10 cellular contexts compared by ENCODE assay signal in the genomic region with DNA sequence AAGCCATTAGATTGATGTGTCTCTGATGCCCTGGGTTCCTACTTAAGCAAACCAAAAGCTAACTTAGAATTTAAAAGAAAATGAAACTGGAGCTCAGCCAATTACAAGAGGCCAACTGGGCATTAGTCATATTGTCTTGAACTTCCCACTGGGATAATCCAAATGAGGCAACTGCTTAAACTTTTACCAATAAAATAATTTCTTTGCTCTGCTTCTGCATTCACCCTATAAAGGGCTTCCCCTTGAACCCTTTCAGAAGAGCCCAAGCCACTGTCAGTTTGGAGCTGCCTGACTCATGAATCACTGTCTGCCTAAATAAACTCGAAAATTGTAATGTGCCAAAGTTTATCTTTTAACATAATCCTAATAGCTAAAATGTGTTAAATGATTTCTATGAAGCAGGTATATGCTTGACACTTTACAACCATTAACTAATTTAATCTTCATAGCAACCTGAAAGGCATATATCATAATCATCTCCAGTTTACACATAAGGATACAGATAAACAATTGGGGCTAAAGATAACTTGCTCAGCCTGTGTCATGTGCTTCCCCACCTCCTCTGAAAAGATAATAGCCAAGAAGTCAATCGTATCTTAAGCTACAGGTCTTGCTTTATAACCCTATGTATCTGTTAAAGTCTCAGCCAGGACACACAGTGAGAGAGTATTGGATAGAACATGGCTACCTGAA. TPM values are rescaled to one million over a fixed set of nuclear protein-coding genes. Genes with fewer than 3 reads are reported as not detected.
DNase-seq lines count a peak whose midpoint lies in the region; ATAC-seq and TF ChIP-seq lines count a peak whose summit lies in the region.
"Had no signal": no experiment of that assay in that cellular context is flagged by ENCODE, and none has a peak within 500 bp of the region (broad histone marks: within the 10 kb centered on the region; RNA-seq: fewer than 3 reads in every experiment).

No MANE protein-coding gene starts in this region.

- H3K4me2 ChIP-seq in Karpas-422 (ENCODE audit: low read depth, low read length, poor library complexity, severe bottlenecking) (no peak overlapping the region), mammary epithelial cell (ENCODE audit: insufficient read depth, low read depth, low read length) (peak overlapping the region; percentile 29)

- H3K36me3 ChIP-seq in Karpas-422 (ENCODE audit: insufficient read depth, low read length) (no peaks in the 10 kb centered on the region), mammary epithelial cell (ENCODE audit: insufficient read depth, low read length) (no peaks in the 10 kb centered on the region), thoracic aorta (no peaks in the 10 kb centered on the region), spleen (no peaks in the 10 kb centered on the region)

- peak; percentile 18 for ATAC-seq in Right ventricle myocardium inferior
- ATAC-seq in left ventricle myocardium superior, result no peak
- peak; percentile 61 for ATAC-seq in thoracic aorta (ENCODE audit: insufficient number of reproducible peaks, low FRiP score, low read depth)

- 95% methylated on average over 2 of the region's 2 CpGs for WGBS in mammary epithelial cell (ENCODE audit: low coverage, missing lambda C conversion rate)
- 80 to 90% (median 87%) methylated on average over 2 of the region's 2 CpGs for WGBS in spleen, 5 donors

- H3K27me3 ChIP-seq in Karpas-422 (ENCODE audit: low read length), result no peaks in the 10 kb centered on the region
- no peaks in the 10 kb centered on the region for H3K27me3 ChIP-seq in mammary epithelial cell (ENCODE audit: insufficient read depth, low read length)
- no peaks in the 10 kb centered on the region for H3K27me3 ChIP-seq in thoracic aorta (replicated peaks; ENCODE audit: insufficient read depth)
- no peaks in the 10 kb centered on the region for H3K27me3 ChIP-seq in spleen (replicated peaks in 1 of 7)

- BruUV-seq in mammary epithelial cell (replicated peaks; lab: Mats Ljungman, UMichigan), result no TSS peak

- CTCF ChIA-PET in mammary epithelial cell (lab: Charles Lee; ENCODE audit: low non-redundant PET), result no interaction called here

- no peak for TF ChIP-seq CTCF in mammary epithelial cell (conservative IDR thresholded peaks at IDR 0.05 in 1 of 2, IDR thresholded peaks at IDR 0.05 in 1 of 2; ENCODE audit: extremely low read depth in 1 of 2, insufficient read depth in 1 of 2, low read depth in 1 of 2, low read length in 2 of 2)
- no peak for TF ChIP-seq CTCF in thoracic aorta (IDR thresholded peaks at IDR 0.05)
- TF ChIP-seq CTCF in spleen (IDR thresholded peaks at IDR 0.05 in 8 of 11, conservative IDR thresholded peaks at IDR 0.05 in 3 of 11), result no peak

- H2AFZ ChIP-seq in Karpas-422 (ENCODE audit: low read length) (peak overlapping the region; percentile 38; the same call in 1 of the 2 replicates), mammary epithelial cell (ENCODE audit: low read depth, low read length) (no peak overlapping the region)

- no peaks in the 10 kb centered on the region for H3K9me3 ChIP-seq in Karpas-422 (ENCODE audit: low read length)
- no peaks in the 10 kb centered on the region for H3K9me3 ChIP-seq in mammary epithelial cell (replicated peaks; ENCODE audit: insufficient read depth, low read length)
- H3K9me3 ChIP-seq in thoracic aorta, result no peaks in the 10 kb centered on the region
- no peaks in the 10 kb centered on the region for H3K9me3 ChIP-seq in spleen

- no peak overlapping the region for H3K27ac ChIP-seq in Karpas-422 (ENCODE audit: low read length)
- no peak overlapping the region for H3K27ac ChIP-seq in mammary epithelial cell (ENCODE audit: insufficient read depth, low read depth, low read length)
- no peak overlapping the region for H3K27ac ChIP-seq in thoracic aorta
- H3K27ac ChIP-seq in spleen, result peak overlapping the region in 3 of 8 donors; percentile 45 to 64 (median 55)
- H3K27ac ChIP-seq: HL-60 had no signal

- H4K20me1 ChIP-seq in Karpas-422 (ENCODE audit: insufficient read depth, low read depth, low read length) (no peaks in the 10 kb centered on the region), mammary epithelial cell (ENCODE audit: insufficient read depth, low read length) (no peaks in the 10 kb centered on the region)

- in situ Hi-C loops in mammary epithelial cell (cut with MboI; ENCODE audit: low sequenced_read_pairs in 2 of 2), result no loop called here

- H3K79me2 ChIP-seq in Karpas-422 (ENCODE audit: low read length) (no peaks in the 10 kb centered on the region), mammary epithelial cell (ENCODE audit: insufficient read depth, low read length) (no peaks in the 10 kb centered on the region)

- no peak overlapping the region for H3K4me3 ChIP-seq in Karpas-422 (ENCODE audit: low read length)
- H3K4me3 ChIP-seq in mammary epithelial cell (replicated peaks in 1 of 3; ENCODE audit: insufficient read depth in 1 of 3, low read depth in 2 of 3, low read length in 3 of 3), result no peak overlapping the region
- no peak overlapping the region for H3K4me3 ChIP-seq in thoracic aorta
- H3K4me3 ChIP-seq in spleen, result no peak overlapping the region

- H3K4me1 ChIP-seq in Karpas-422 (ENCODE audit: low read length), result peaks cover 6% of the 10 kb centered on the region
- H3K4me1 ChIP-seq in mammary epithelial cell (ENCODE audit: insufficient read depth, low read length), result peaks cover 13% of the 10 kb centered on the region
- H3K4me1 ChIP-seq in thoracic aorta (ENCODE audit: control insufficient read depth in 1 of 2, low read depth in 2 of 2), result peaks cover 18 to 19% of the 10 kb centered on the region in 2 donors
- peaks cover 0 to 12% (median 6%) of the 10 kb centered on the region in 6 donors for H3K4me1 ChIP-seq in spleen

- no peak for DNase-seq in Right ventricle myocardium inferior (ENCODE audit: missing footprints)
- DNase-seq in left ventricle myocardium superior, result no peak
- DNase-seq in Karpas-422, result no peak
- DNase-seq in mammary epithelial cell, result peak; percentile 64
- DNase-seq in thoracic aorta (ENCODE audit: low spot score), result no peak
- no peak for DNase-seq in DMS53 treated with DMSO at 0.1 percent for 48 hours (lab: John Stamatoyannopoulos, UW; ENCODE audit: unreplicated experiment)
- DNase-seq in NCI-H146 treated with DMSO at 0.1 percent for 48 hours (lab: John Stamatoyannopoulos, UW; ENCODE audit: unreplicated experiment), result no peak
- DNase-seq in spleen, result no peak

- no peak overlapping the region for H3K9ac ChIP-seq in Karpas-422 (ENCODE audit: low read length)
- no peak overlapping the region for H3K9ac ChIP-seq in mammary epithelial cell (ENCODE audit: insufficient read depth, low read length)

- intact Hi-C loops in Right ventricle myocardium inferior (cut with DNase I) (no loop called here), left ventricle myocardium superior (cut with micrococcal nuclease) (no loop called here), mammary epithelial cell (cut with micrococcal nuclease) (no loop called here), spleen (cut with DNase I; ENCODE audit: low total_unique reads) (no loop called here)

- dilution Hi-C loops in mammary epithelial cell (cut with HindIII; ENCODE audit: low sequenced_read_pairs), result no loop called here

- 0 out of 2 replicates have a peak, but pooled peaks cover 6% of the 10 kb centered on the region for H3K9me2 ChIP-seq in Karpas-422 (replicated peaks; ENCODE audit: insufficient read depth, low read length)

- no peak for TF ChIP-seq POLR2A in spleen (IDR thresholded peaks at IDR 0.05)

RNA-seq across cellular contexts. Expression of a gene that starts 11.5 kb away (rescaled TPM):
- total RNA-seq in Right ventricle myocardium inferior, result not detected
- not detected for total RNA-seq in left ventricle myocardium superior
- 0.34 and 0.51 TPM in 2 replicates for total RNA-seq in Karpas-422 (2014; rRNA removed; shearing (Covaris generic); ENCODE audit: low replicate concordance)
- total RNA-seq in mammary epithelial cell, result under 1 TPM in 1 of 2 donors, not detected in 1; 0.50 TPM
- polyA plus RNA-seq in mammary epithelial cell, result 0.07 TPM
- not detected for polyA minus RNA-seq in mammary epithelial cell
- 1 to 10 TPM in 1 of 2 donors, not detected in 1; 1.1 TPM for total RNA-seq in thoracic aorta
- under 1 TPM in 5 of 7 donors, not detected in 2; 0.23 to 0.83 (median 0.38) TPM for total RNA-seq in spleen
- 1 to 10 TPM in 1 of 3 donors, under 1 TPM in 2; 0.70 to 1.1 (median 0.83) TPM for polyA plus RNA-seq in spleen
- total RNA-seq: frontal cortex had no signal

RNA-seq across cellular contexts. Expression of a gene that starts 15.2 kb away (rescaled TPM):
- 3.0 TPM for total RNA-seq in Right ventricle myocardium inferior
- 6.0 TPM for total RNA-seq in left ventricle myocardium superior
- total RNA-seq in Karpas-422 (2014; rRNA removed; shearing (Covaris generic); ENCODE audit: low replicate concordance), result 6.2 and 6.8 TPM in 2 replicates
- 1 to 10 TPM; 2.1 to 3.0 TPM for total RNA-seq in mammary epithelial cell
- 2.0 TPM for polyA plus RNA-seq in mammary epithelial cell
- polyA minus RNA-seq in mammary epithelial cell, result 0.98 TPM
- 10 to 100 TPM in 1 of 2 donors, under 1 TPM in 1; 0.85 to 11.1 TPM for total RNA-seq in thoracic aorta
- total RNA-seq in spleen, result 1 to 10 TPM; 2.2 to 6.5 (median 3.6) TPM
- 1 to 10 TPM; 1.3 to 3.2 (median 2.5) TPM for polyA plus RNA-seq in spleen

RNA-seq across cellular contexts. Expression of a gene that starts 51.4 kb away (rescaled TPM):
- total RNA-seq in Right ventricle myocardium inferior (not detected), left ventricle myocardium superior (not detected), mammary epithelial cell (not detected), thoracic aorta (under 1 TPM in 1 of 2 donors, not detected in 1; 0.35 TPM), spleen (1 to 10 TPM in 3 of 7 donors, under 1 TPM in 3, not detected in 1; 0.23 to 2.1 (median 1.0) TPM)
- total RNA-seq in Karpas-422 (2014; rRNA removed; shearing (Covaris generic); ENCODE audit: low replicate concordance), result not detected in 2 replicates
- polyA plus RNA-seq in mammary epithelial cell (not detected), spleen (1 to 10 TPM in 2 of 3 donors, under 1 TPM in 1; 0.70 to 2.8 (median 1.1) TPM)
- not detected for polyA minus RNA-seq in mammary epithelial cell
